1 cellular context compared by ENCODE assay signal in genomic region chr19:58150328-58150921, GRCh38.
TF ChIP-seq lines count a peak whose summit lies in the region.

TSS of gene ZNF329 (minus strand) at chr19:58150789. CDS start at chr19:58129503, 21,286 bp downstream.

TF ChIP-seq in HepG2, 621 proteins besides CTCF, POLR2A, EP300 and RAD21 (continued from another document and continues in another):
- TF ChIP-seq GZF1 (CRISPR knock-in tag; IDR thresholded peaks at IDR 0.05) (0 out of 2 replicates have a peak, but pooled peaks have one; percentile 50), CENPBD1 (CRISPR knock-in tag; IDR thresholded peaks at IDR 0.05; ENCODE audit: borderline replicate concordance, low read depth) (no peak), ZNF484 (CRISPR knock-in tag; IDR thresholded peaks at IDR 0.05; ENCODE audit: borderline replicate concordance, low read depth) (no peak), ASH2L (IDR thresholded peaks at IDR 0.05; ENCODE audit: insufficient read length, low read depth, low read length) (no peak), FIP1L1 (IDR thresholded peaks at IDR 0.05; ENCODE audit: borderline replicate concordance, insufficient read depth, low read depth, low read length) (no peak), ZNF30 (CRISPR knock-in tag; IDR thresholded peaks at IDR 0.05) (no peak), SRSF9 (IDR thresholded peaks at IDR 0.05; ENCODE audit: borderline replicate concordance, insufficient read depth, low read depth, low read length, poor library complexity, severe bottlenecking) (no peak), RFXAP (CRISPR knock-in tag; IDR thresholded peaks at IDR 0.05; ENCODE audit: borderline replicate concordance) (no peak), FOXK2 (IDR thresholded peaks at IDR 0.05) (no peak), ZNF773 (CRISPR knock-in tag; IDR thresholded peaks at IDR 0.05; ENCODE audit: borderline replicate concordance) (no peak), EHMT2 (IDR thresholded peaks at IDR 0.05; ENCODE audit: borderline replicate concordance, low read depth, low read length) (no peak), RARA (CRISPR knock-in tag; IDR thresholded peaks at IDR 0.05) (no peak), USF2 (IDR thresholded peaks at IDR 0.05; ENCODE audit: low read depth, low read length) (no peak), USF2 (CRISPR knock-in tag; IDR thresholded peaks at IDR 0.05; ENCODE audit: borderline replicate concordance) (no peak), CAMTA2 (CRISPR knock-in tag; IDR thresholded peaks at IDR 0.05; ENCODE audit: borderline replicate concordance) (no peak), ZNF883 (CRISPR knock-in tag; IDR thresholded peaks at IDR 0.05; ENCODE audit: not compliant biosample characterization) (peak; percentile 90), ZFP82 (CRISPR knock-in tag; IDR thresholded peaks at IDR 0.05; ENCODE audit: borderline replicate concordance) (no peak), KDM3A (CRISPR knock-in tag; IDR thresholded peaks at IDR 0.05; ENCODE audit: low read depth) (no peak), SMC3 (IDR thresholded peaks at IDR 0.05; ENCODE audit: low read length) (no peak), RBM39 (IDR thresholded peaks at IDR 0.05; ENCODE audit: low read depth, low read length, poor library complexity, severe bottlenecking) (peak; percentile 26), MAF1 (CRISPR knock-in tag; IDR thresholded peaks at IDR 0.05; ENCODE audit: borderline replicate concordance) (0 out of 2 replicates have a peak, but pooled peaks have one; percentile 21), KAT8 (CRISPR knock-in tag; IDR thresholded peaks at IDR 0.05) (0 out of 2 replicates have a peak, but pooled peaks have one; percentile 36), ZGPAT (CRISPR knock-in tag; IDR thresholded peaks at IDR 0.05) (peak; percentile 38; the same call in 1 of the 2 replicates), PTBP1 (IDR thresholded peaks at IDR 0.05; ENCODE audit: low read depth, low read length, poor library complexity, severe bottlenecking) (no peak), ZBTB25 (CRISPR knock-in tag; IDR thresholded peaks at IDR 0.05) (no peak), DNMT1 (CRISPR knock-in tag; IDR thresholded peaks at IDR 0.05) (no peak), YEATS4 (CRISPR knock-in tag; IDR thresholded peaks at IDR 0.05; ENCODE audit: borderline replicate concordance) (peak; percentile 63), ZBTB39 (CRISPR knock-in tag; IDR thresholded peaks at IDR 0.05) (no peak), BCL3 (CRISPR knock-in tag; IDR thresholded peaks at IDR 0.05) (peak; percentile 75; the same call in 1 of the 2 replicates), HNF1A (IDR thresholded peaks at IDR 0.05; ENCODE audit: low read depth) (peak; percentile 45; the same call in 1 of the 2 replicates), HNF1A (CRISPR knock-in tag; IDR thresholded peaks at IDR 0.05; ENCODE audit: borderline replicate concordance) (peak; percentile 62), FOSL2 (CRISPR knock-in tag; IDR thresholded peaks at IDR 0.05) (no peak), YEATS2 (CRISPR knock-in tag; IDR thresholded peaks at IDR 0.05; ENCODE audit: borderline replicate concordance) (no peak), SOX5 (CRISPR knock-in tag; IDR thresholded peaks at IDR 0.05; ENCODE audit: borderline replicate concordance) (no peak), ZFP36L1 (CRISPR knock-in tag; IDR thresholded peaks at IDR 0.05) (no peak), TFAP4 (IDR thresholded peaks at IDR 0.05; ENCODE audit: borderline replicate concordance, low read depth) (no peak), GMEB1 (CRISPR knock-in tag; IDR thresholded peaks at IDR 0.05; ENCODE audit: borderline replicate concordance) (peak; percentile 41; the same call in 1 of the 2 replicates), ZFP91 (CRISPR knock-in tag; IDR thresholded peaks at IDR 0.05; ENCODE audit: borderline replicate concordance) (peak; percentile 36; the same call in 1 of the 2 replicates), ATF5 (CRISPR knock-in tag; IDR thresholded peaks at IDR 0.05; ENCODE audit: low read depth) (no peak), TSC22D2 (CRISPR knock-in tag; IDR thresholded peaks at IDR 0.05; ENCODE audit: borderline replicate concordance) (no peak), NCOA2 (CRISPR knock-in tag; IDR thresholded peaks at IDR 0.05) (no peak), MTA1 (CRISPR knock-in tag; IDR thresholded peaks at IDR 0.05; ENCODE audit: borderline replicate concordance) (no peak), ATF7 (IDR thresholded peaks at IDR 0.05) (no peak), ATF7 (CRISPR knock-in tag; IDR thresholded peaks at IDR 0.05) (no peak), SRY (CRISPR knock-in tag; IDR thresholded peaks at IDR 0.05) (no peak), SAP130 (CRISPR knock-in tag; IDR thresholded peaks at IDR 0.05; ENCODE audit: low read depth) (peak; percentile 71), ATF1 (CRISPR knock-in tag; IDR thresholded peaks at IDR 0.05) (no peak), SALL1 (CRISPR knock-in tag; IDR thresholded peaks at IDR 0.05) (0 out of 2 replicates have a peak, but pooled peaks have one; percentile 17)
